Comparison of ENCODE assay signal across 17 cellular contexts in genomic region chr5:61307611-61308010, GRCh38. TPM values are rescaled to one million over a fixed set of nuclear protein-coding genes. Genes with fewer than 3 reads are reported as not detected.
DNase-seq lines count a peak whose midpoint lies in the region; ATAC-seq and TF ChIP-seq lines count a peak whose summit lies in the region.
"Had no signal": no experiment of that assay in that cellular context is flagged by ENCODE, and none has a peak within 500 bp of the region (broad histone marks: within the 10 kb centered on the region; RNA-seq: fewer than 3 reads in every experiment).

No MANE protein-coding gene starts in this region.

- H3K27ac ChIP-seq in SK-N-SH (ENCODE audit: low read depth in 2 of 2, low read length in 1 of 2), result peak overlapping the region in 1 of 2 experiments; percentile 79; a peak in 1 of 4 replicates
- peak overlapping the region; percentile 88 for H3K27ac ChIP-seq in SK-N-MC
- H3K27ac ChIP-seq in osteoblast (ENCODE audit: low read depth, low read length), result peak overlapping the region; percentile 94
- H3K27ac ChIP-seq: 22Rv1 had no signal

- DNase-seq in SK-N-SH, result no peak
- no peak for DNase-seq in HFFc6
- DNase-seq in SK-N-MC (ENCODE audit: low read depth, low spot score), result peak; percentile 70
- no peak for DNase-seq in osteoblast (ENCODE audit: insufficient read length, low spot score, missing footprints)
- no peak for DNase-seq in foreskin melanocyte
- no peak for DNase-seq in NCI-H2196 (lab: John Stamatoyannopoulos, UW; ENCODE audit: unreplicated experiment)
- no peak for DNase-seq in stimulated activated CD4-positive, alpha-beta T cell treated with anti-CD3 and anti-CD28 coated beads, Interleukin-15, amount 100 ng/mL, for 24 hours
- DNase-seq: C1 segment of cervical spinal cord, DMS153, Karpas-422, NCI-H1417 treated with DMSO at 0.1 percent for 48 hours, NCI-H2029, NCI-H226 had no signal

- H3K4me3 ChIP-seq in SK-N-SH (ENCODE audit: low read depth in 2 of 2, low read length in 1 of 2) (no peak overlapping the region), SK-N-MC (peak overlapping the region; percentile 13), osteoblast (ENCODE audit: insufficient read depth, low read length) (no peak overlapping the region)
- H3K4me3 ChIP-seq: GM12878 had no signal

- 93% methylated on average over 1 of the region's 1 CpG for WGBS in SK-N-SH (ENCODE audit: low lambda C conversion rate)

- 0 out of 2 replicates have a peak overlapping the region, but pooled peaks have one; percentile 46 for H3K4me2 ChIP-seq in SK-N-SH
- no peak overlapping the region for H3K4me2 ChIP-seq in osteoblast (ENCODE audit: insufficient read depth, low read length)

- H3K9ac ChIP-seq in SK-N-SH, result no peak overlapping the region
- no peak overlapping the region for H3K9ac ChIP-seq in SK-N-MC (ENCODE audit: insufficient read length)

- ATAC-seq in SK-N-SH treated with all-trans-retinoic acid at 6 μM for 48 hours, result no peak
- ATAC-seq: Right ventricle myocardium inferior had no signal

- CTCF ChIA-PET in SK-N-SH (lab: Yijun Ruan, JAX), result no interaction called here

- no peak for TF ChIP-seq RAD21 in SK-N-SH (IDR thresholded peaks at IDR 0.05; ENCODE audit: low read length)

- H3K36me3 ChIP-seq in SK-N-SH (replicated peaks in 1 of 2; ENCODE audit: control insufficient read depth in 1 of 2, insufficient read depth in 2 of 2, low read length in 1 of 2) (no peaks in the 10 kb centered on the region), SK-N-MC (ENCODE audit: insufficient read depth, low read length) (no peaks in the 10 kb centered on the region), osteoblast (ENCODE audit: insufficient read depth, low read length) (no peaks in the 10 kb centered on the region)

- peak overlapping the region; percentile 82 for H3K4me3 Mint-ChIP-seq in HFFc6

- no peaks in the 10 kb centered on the region for H3K27me3 ChIP-seq in SK-N-SH (ENCODE audit: insufficient read depth)
- H3K27me3 ChIP-seq in osteoblast (ENCODE audit: insufficient read depth, low read length), result no peaks in the 10 kb centered on the region

- peaks cover 89% of the 10 kb centered on the region for H3K4me1 Mint-ChIP-seq in HFFc6 (ENCODE audit: low read depth)

- no peak for TF ChIP-seq EP300 in SK-N-SH (IDR thresholded peaks at IDR 0.05; ENCODE audit: borderline replicate concordance in 1 of 2, low read depth in 1 of 2, low read length in 1 of 2)

- no peaks in the 10 kb centered on the region for H3K9me3 ChIP-seq in SK-N-SH
- H3K9me3 ChIP-seq in SK-N-MC (ENCODE audit: low read depth, low read length), result no peaks in the 10 kb centered on the region
- H3K9me3 ChIP-seq in osteoblast (ENCODE audit: low read depth, low read length), result no peaks in the 10 kb centered on the region

- H3F3A ChIP-seq in SK-N-SH (replicated peaks; ENCODE audit: insufficient read depth), result peaks cover 16% of the 10 kb centered on the region

- POLR2A ChIA-PET in SK-N-SH (lab: Yijun Ruan, JAX), result no interaction called here

- H3K9me2 ChIP-seq in SK-N-SH, result no peaks in the 10 kb centered on the region

- peaks cover 7 to 31% of the 10 kb centered on the region in 2 experiments; a peak in 2 of 4 replicates for H3K4me1 ChIP-seq in SK-N-SH (ENCODE audit: control insufficient read depth in 1 of 2, insufficient read depth in 2 of 2, low read depth in 1 of 2, low read length in 1 of 2)
- H3K4me1 ChIP-seq in osteoblast (ENCODE audit: insufficient read depth, low read length), result peaks cover 56% of the 10 kb centered on the region

- no peaks in the 10 kb centered on the region for H3K79me2 ChIP-seq in SK-N-SH (ENCODE audit: insufficient read depth)
- no peaks in the 10 kb centered on the region for H3K79me2 ChIP-seq in osteoblast (ENCODE audit: insufficient read depth, low read length)

- TF ChIP-seq CTCF in SK-N-SH (IDR thresholded peaks at IDR 0.05), result no peak
- TF ChIP-seq CTCF in HFFc6 (IDR thresholded peaks at IDR 0.05), result no peak
- no peak for TF ChIP-seq CTCF in osteoblast (IDR thresholded peaks at IDR 0.05; ENCODE audit: extremely low read depth, low read depth, low read length)

- H4K20me1 ChIP-seq in SK-N-SH (ENCODE audit: insufficient read depth), result no peaks in the 10 kb centered on the region
- H4K20me1 ChIP-seq in osteoblast (ENCODE audit: insufficient read depth, low read length), result no peaks in the 10 kb centered on the region

- H3K27ac Mint-ChIP-seq in HFFc6, result peak overlapping the region; percentile 99

- H2AFZ ChIP-seq in SK-N-SH (ENCODE audit: low read depth), result no peak overlapping the region
- no peak overlapping the region for H2AFZ ChIP-seq in osteoblast (ENCODE audit: low read length)

- peaks cover 1% of the 10 kb centered on the region for H3K27me3 Mint-ChIP-seq in HFFc6 (ENCODE audit: insufficient read depth)

- H3K36me3 Mint-ChIP-seq in HFFc6 (ENCODE audit: low read depth), result no peaks in the 10 kb centered on the region

- no peaks in the 10 kb centered on the region for H3K9me3 Mint-ChIP-seq in HFFc6

TF ChIP-seq in SK-N-SH, 30 proteins besides CTCF, POLR2A, EP300 and RAD21 (continues in another document):
- TF ChIP-seq NFIC (IDR thresholded peaks at IDR 0.05; ENCODE audit: borderline replicate concordance) (no peak), RCOR1 (IDR thresholded peaks at IDR 0.05; ENCODE audit: low read length) (no peak), TCF12 (IDR thresholded peaks at IDR 0.05) (no peak), TEAD4 (IDR thresholded peaks at IDR 0.05; ENCODE audit: borderline replicate concordance, insufficient read depth) (no peak), FOSL2 (IDR thresholded peaks at IDR 0.05; ENCODE audit: borderline replicate concordance, low read depth) (no peak), POLR2AphosphoS5 (IDR thresholded peaks at IDR 0.05; ENCODE audit: low read depth, low read length) (no peak), USF2 (IDR thresholded peaks at IDR 0.05; ENCODE audit: borderline replicate concordance, low read depth, low read length) (no peak)
- TF ChIP-seq, protein P1, sequence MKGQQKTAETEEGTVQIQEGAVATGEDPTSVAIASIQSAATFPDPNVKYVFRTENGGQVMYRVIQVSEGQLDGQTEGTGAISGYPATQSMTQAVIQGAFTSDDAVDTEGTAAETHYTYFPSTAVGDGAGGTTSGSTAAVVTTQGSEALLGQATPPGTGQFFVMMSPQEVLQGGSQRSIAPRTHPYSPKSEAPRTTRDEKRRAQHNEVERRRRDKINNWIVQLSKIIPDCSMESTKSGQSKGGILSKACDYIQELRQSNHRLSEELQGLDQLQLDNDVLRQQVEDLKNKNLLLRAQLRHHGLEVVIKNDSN (IDR thresholded peaks at IDR 0.05; ENCODE audit: borderline replicate concordance, low read depth), result no peak

TF ChIP-seq in SK-N-SH treated with all-trans-retinoic acid at 6 μM for 48 hours, 23 proteins besides CTCF, POLR2A, EP300 and RAD21:
- no peak for TF ChIP-seq ARNTL (CRISPR knock-in tag; IDR thresholded peaks at IDR 0.05; ENCODE audit: borderline replicate concordance, low read depth)
- no peak for TF ChIP-seq PPARA (CRISPR knock-in tag; IDR thresholded peaks at IDR 0.05; ENCODE audit: borderline replicate concordance)
- TF ChIP-seq, protein P2, sequence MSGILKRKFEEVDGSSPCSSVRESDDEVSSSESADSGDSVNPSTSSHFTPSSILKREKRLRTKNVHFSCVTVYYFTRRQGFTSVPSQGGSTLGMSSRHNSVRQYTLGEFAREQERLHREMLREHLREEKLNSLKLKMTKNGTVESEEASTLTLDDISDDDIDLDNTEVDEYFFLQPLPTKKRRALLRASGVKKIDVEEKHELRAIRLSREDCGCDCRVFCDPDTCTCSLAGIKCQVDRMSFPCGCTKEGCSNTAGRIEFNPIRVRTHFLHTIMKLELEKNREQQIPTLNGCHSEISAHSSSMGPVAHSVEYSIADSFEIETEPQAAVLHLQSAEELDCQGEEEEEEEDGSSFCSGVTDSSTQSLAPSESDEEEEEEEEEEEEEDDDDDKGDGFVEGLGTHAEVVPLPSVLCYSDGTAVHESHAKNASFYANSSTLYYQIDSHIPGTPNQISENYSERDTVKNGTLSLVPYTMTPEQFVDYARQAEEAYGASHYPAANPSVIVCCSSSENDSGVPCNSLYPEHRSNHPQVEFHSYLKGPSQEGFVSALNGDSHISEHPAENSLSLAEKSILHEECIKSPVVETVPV (CRISPR knock-in tag; IDR thresholded peaks at IDR 0.05), result no peak
- TF ChIP-seq BACH2 (CRISPR knock-in tag; IDR thresholded peaks at IDR 0.05; ENCODE audit: borderline replicate concordance), result no peak
- no peak for TF ChIP-seq ZNF70 (CRISPR knock-in tag; IDR thresholded peaks at IDR 0.05)
- no peak for TF ChIP-seq ESRRG (CRISPR knock-in tag; IDR thresholded peaks at IDR 0.05)
- no peak for TF ChIP-seq ISL1 (CRISPR knock-in tag; IDR thresholded peaks at IDR 0.05)
- TF ChIP-seq TOX (CRISPR knock-in tag; IDR thresholded peaks at IDR 0.05; ENCODE audit: borderline replicate concordance), result no peak
- TF ChIP-seq CSDC2 (CRISPR knock-in tag; IDR thresholded peaks at IDR 0.05), result no peak
- TF ChIP-seq RARB (CRISPR knock-in tag; IDR thresholded peaks at IDR 0.05), result no peak
- no peak for TF ChIP-seq TCF4 (CRISPR knock-in tag; IDR thresholded peaks at IDR 0.05; ENCODE audit: borderline replicate concordance)
- no peak for TF ChIP-seq ZC3H10 (CRISPR knock-in tag; IDR thresholded peaks at IDR 0.05)
- TF ChIP-seq ZFP3 (CRISPR knock-in tag; IDR thresholded peaks at IDR 0.05), result no peak
- no peak for TF ChIP-seq OSR1 (CRISPR knock-in tag; IDR thresholded peaks at IDR 0.05)
- TF ChIP-seq POU6F1 (CRISPR knock-in tag; IDR thresholded peaks at IDR 0.05; ENCODE audit: borderline replicate concordance, low read depth), result no peak
TF ChIP-seq in SK-N-SH treated with all-trans-retinoic acid at 6 μM for 48 hours: peak in this region for 0.

RNA-seq across cellular contexts. Expression of gene ZSWIM6, which starts 24.4 kb away (rescaled TPM):
- 7.4 and 9.8 TPM in 2 replicates for polyA plus RNA-seq in SK-N-SH (2012; rRNA removed)
- polyA plus RNA-seq in SK-N-SH (2012; cell fraction: cytosol; rRNA removed), result 5.8 and 6.4 TPM in 2 replicates
- polyA plus RNA-seq in SK-N-SH (2012; cell fraction: nucleus; rRNA removed), result 13.4 and 24.6 TPM in 2 replicates
- 10 to 100 TPM in 5 of 6 experiments, 1 to 10 TPM in 1; 9.7 to 13.5 (median 11.7) TPM for total RNA-seq in HFFc6 (2021; fragmentation: NEBNext Ultra II Directional; extraction: Animal tissue kit (Norgen Biotek cat#: 25700))
- total RNA-seq in osteoblast, result 10.0 and 10.5 TPM in 2 replicates
